Comparison of ENCODE assay signal across 1 cellular context in the genomic region with DNA sequence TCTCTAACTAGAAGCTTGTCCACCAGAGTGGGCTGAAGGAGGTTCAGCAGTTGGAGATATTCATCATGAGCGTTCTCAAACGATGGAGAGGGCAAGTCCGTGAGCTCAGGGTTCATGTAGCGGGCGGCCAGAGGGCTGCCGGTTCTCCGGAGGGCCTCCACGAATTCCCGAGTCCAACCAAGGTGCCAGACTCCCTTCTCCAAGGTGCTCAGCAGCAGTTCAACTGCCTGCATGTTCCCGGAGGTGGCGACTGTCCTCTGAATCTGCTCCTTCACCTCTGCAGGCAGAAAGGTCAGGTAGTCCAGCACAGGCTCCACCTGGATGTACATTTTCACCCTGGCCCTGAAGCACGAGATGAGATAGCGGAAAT.
TF ChIP-seq lines count a peak whose summit lies in the region.

No MANE protein-coding gene starts in this region.

TF ChIP-seq in IMR-90, 13 proteins besides CTCF, POLR2A, EP300 and RAD21:
- no peak for TF ChIP-seq USF2 (IDR thresholded peaks at IDR 0.05; ENCODE audit: low read depth, low read length)
- no peak for TF ChIP-seq SMC3 (IDR thresholded peaks at IDR 0.05; ENCODE audit: low read depth, low read length)
- TF ChIP-seq, protein P1, sequence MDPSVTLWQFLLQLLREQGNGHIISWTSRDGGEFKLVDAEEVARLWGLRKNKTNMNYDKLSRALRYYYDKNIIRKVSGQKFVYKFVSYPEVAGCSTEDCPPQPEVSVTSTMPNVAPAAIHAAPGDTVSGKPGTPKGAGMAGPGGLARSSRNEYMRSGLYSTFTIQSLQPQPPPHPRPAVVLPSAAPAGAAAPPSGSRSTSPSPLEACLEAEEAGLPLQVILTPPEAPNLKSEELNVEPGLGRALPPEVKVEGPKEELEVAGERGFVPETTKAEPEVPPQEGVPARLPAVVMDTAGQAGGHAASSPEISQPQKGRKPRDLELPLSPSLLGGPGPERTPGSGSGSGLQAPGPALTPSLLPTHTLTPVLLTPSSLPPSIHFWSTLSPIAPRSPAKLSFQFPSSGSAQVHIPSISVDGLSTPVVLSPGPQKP (IDR thresholded peaks at IDR 0.05; ENCODE audit: borderline replicate concordance, low read depth, low read length): no peak
- no peak for TF ChIP-seq CHD1 (IDR thresholded peaks at IDR 0.05; ENCODE audit: low read depth, low read length)
- TF ChIP-seq RFX5 (IDR thresholded peaks at IDR 0.05; ENCODE audit: low read depth, low read length): no peak
TF ChIP-seq in IMR-90: peak in this region for 0.
